In the genomic region with DNA sequence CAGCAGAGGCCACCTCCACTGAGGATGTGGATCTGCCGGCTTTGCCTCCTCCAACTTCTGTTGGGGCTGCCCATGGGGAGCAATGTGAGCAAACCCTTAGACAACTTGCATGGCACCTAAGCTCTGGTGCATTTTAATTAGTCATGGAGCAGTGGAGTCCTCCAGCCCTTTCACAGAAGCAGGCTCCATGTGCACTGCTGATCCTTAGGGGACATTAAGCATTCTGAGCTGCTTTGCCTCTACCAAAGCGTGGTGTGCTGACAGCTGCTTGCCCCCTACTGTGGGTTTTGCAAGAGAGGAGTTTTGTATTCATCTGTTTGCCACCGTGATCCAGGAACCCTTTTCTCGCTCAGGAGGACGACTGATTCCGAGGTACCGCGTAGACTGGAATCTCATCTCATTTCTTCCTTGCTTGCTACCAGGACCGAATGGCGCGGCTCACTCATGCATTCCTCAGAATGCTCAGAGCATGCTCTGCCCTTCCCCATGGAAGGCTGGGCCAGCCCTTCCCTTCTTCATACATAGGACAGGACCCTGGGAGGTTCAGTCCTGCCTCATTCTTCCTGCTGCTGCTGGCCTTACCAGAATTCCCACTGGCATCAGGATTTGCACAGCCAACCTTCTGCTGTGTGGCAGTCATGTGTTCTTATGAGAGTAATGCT, we compare ENCODE assay signal across 22 cellular contexts.
"Had no signal": no experiment of that assay in that cellular context is flagged by ENCODE, and none has a peak within 500 bp of the region (broad histone marks: within the 10 kb centered on the region; RNA-seq: fewer than 3 reads in every experiment).

No MANE protein-coding gene starts in this region.

- H3K9me3 ChIP-seq: body of pancreas, lower lobe of right lung, right atrium auricular region, thyroid gland had no signal

- H3K27me3 ChIP-seq: body of pancreas, dorsolateral prefrontal cortex, right atrium auricular region, thyroid gland had no signal

- H3K36me3 ChIP-seq: lower lobe of right lung, right atrium auricular region, thyroid gland had no signal

- ATAC-seq: activated CD4-positive, CD25-positive, alpha-beta regulatory T cell treated with anti-CD3 and anti-CD28 coated beads, Interleukin-2, amount 50 U/mL, for 24 hours; activated CD8-positive, alpha-beta T cell treated with anti-CD3 and anti-CD28 coated beads, Interleukin-2, amount 10 ng/mL, durations not matched to agents 7 days and 5 days; activated T-cell treated with anti-CD3 and anti-CD28 coated beads, Interleukin-2, amount 50 U/mL, for 4 hours; body of pancreas; left colon; lower lobe of right lung; natural killer cell treated with Interleukin-12 subunit alpha and Interleukin-12 subunit beta and Interleukin-15 and Interleukin-18, amount 100 ng/mL, for 72 hours had no signal

- H3K27ac ChIP-seq: body of pancreas, dorsolateral prefrontal cortex, epithelial cell of prostate, lower lobe of right lung, right atrium auricular region, thyroid gland had no signal

- DNase-seq: activated CD4-positive, alpha-beta T cell treated with anti-CD3 and anti-CD28 coated beads, Interleukin-2, amount 10 ng/mL, durations not matched to agents 7 days and 5 days; activated CD8-positive, alpha-beta memory T cell treated with anti-CD3 and anti-CD28 coated beads, Interleukin-2, amount 50 U/mL, for 4 hours; activated CD8-positive, alpha-beta T cell treated with anti-CD3 and anti-CD28 coated beads, Interleukin-2, amount 10 ng/mL, durations not matched to agents 7 days and 5 days; activated naive CD4-positive, alpha-beta T cell treated with anti-CD3 and anti-CD28 coated beads for 36 hours; activated T-cell treated with anti-CD3 and anti-CD28 coated beads, Interleukin-2, amount 50 U/mL, for 4 hours; body of pancreas; central memory CD4-positive, alpha-beta T cell; dorsolateral prefrontal cortex; foreskin fibroblast; hypothalamus; islet precursor cell; left colon; lower lobe of right lung; nucleus accumbens; stimulated activated CD4-positive, alpha-beta T cell treated with anti-CD3 and anti-CD28 coated beads, Interleukin-2, amount 100 ng/mL, for 24 hours; stimulated activated naive CD4-positive, alpha-beta T cell treated with Interleukin-2 at 50 U/mL for 16 hours; T1000; thyroid gland had no signal

- H3K4me3 ChIP-seq: body of pancreas, dorsolateral prefrontal cortex, lower lobe of right lung, right atrium auricular region, thyroid gland had no signal

- H3K4me1 ChIP-seq: body of pancreas, lower lobe of right lung, right atrium auricular region, thyroid gland had no signal
